ENCODE assay signal across 8 cellular contexts in genomic region chr19:1274081-1274851, GRCh38. TPM values are rescaled to one million over a fixed set of nuclear protein-coding genes. Genes with fewer than 3 reads are reported as not detected.
DNase-seq lines count a peak whose midpoint lies in the region; ATAC-seq, FAIRE-seq and TF ChIP-seq lines count a peak whose summit lies in the region.

No MANE protein-coding gene starts in this region.

- dilution Hi-C loops in endothelial cell of umbilical vein (cut with MboI; ENCODE audit: extremely low pct_ligation_motif_present, low sequenced_read_pairs), result no loop called here

- H2AFZ ChIP-seq in endothelial cell of umbilical vein (ENCODE audit: low read depth, low read length), result no peak overlapping the region

- H3K4me2 ChIP-seq in endothelial cell of umbilical vein (ENCODE audit: insufficient read depth, low read length), result peak overlapping the region; percentile 40

- H3K27ac Mint-ChIP-seq in Caco-2 (ENCODE audit: unreplicated experiment), result peak overlapping the region; percentile 91

- H3K4me1 Mint-ChIP-seq in Caco-2 (ENCODE audit: low read depth, unreplicated experiment), result peaks cover 13% of the 10 kb centered on the region

- H3K4me3 Mint-ChIP-seq in Caco-2 (ENCODE audit: unreplicated experiment), result peak overlapping the region; percentile 83

- H3K27me3 ChIP-seq in Caco-2 (replicated peaks; ENCODE audit: control insufficient read depth, insufficient read depth, low read length) (no peaks in the 10 kb centered on the region), NT2/D1 (ENCODE audit: insufficient read depth, insufficient read length) (no peaks in the 10 kb centered on the region), endothelial cell of umbilical vein (ENCODE audit: control insufficient read depth in 2 of 2, insufficient read depth in 2 of 2, low read length in 2 of 2) (no peaks in the 10 kb centered on the region), pancreas (no peaks in the 10 kb centered on the region)

- peaks cover 84% of the 10 kb centered on the region for H3K36me3 Mint-ChIP-seq in Caco-2 (ENCODE audit: insufficient read depth, unreplicated experiment)

- BruUV-seq in Caco-2 (replicated peaks; lab: Mats Ljungman, UMichigan) (no TSS peak), endothelial cell of umbilical vein (replicated peaks; lab: Mats Ljungman, UMichigan) (TSS peak; percentile 14)

- 82% methylated on average over 44 to 46 of the region's 46 CpGs for WGBS in pancreas, 2 donors

- no peaks in the 10 kb centered on the region for H3K27me3 Mint-ChIP-seq in Caco-2 (ENCODE audit: insufficient read depth, unreplicated experiment)

- H4K20me1 ChIP-seq in endothelial cell of umbilical vein (replicated peaks; ENCODE audit: control insufficient read depth, extremely low read depth, insufficient read depth, low read length), result no peaks in the 10 kb centered on the region

- no peaks in the 10 kb centered on the region for H3K9me1 ChIP-seq in endothelial cell of umbilical vein (replicated peaks; ENCODE audit: control insufficient read depth, extremely low read depth, insufficient read depth, low read length)

- TF ChIP-seq POLR2A in endothelial cell of umbilical vein (IDR thresholded peaks at IDR 0.05; ENCODE audit: low read depth, low read length), result no peak

- peaks cover 4% of the 10 kb centered on the region; the same call in 1 of the 2 replicates for H3K36me3 ChIP-seq in Caco-2 (ENCODE audit: control insufficient read depth, insufficient read depth, low read length)
- peaks cover 83% of the 10 kb centered on the region for H3K36me3 ChIP-seq in NT2/D1 (ENCODE audit: insufficient read depth, insufficient read length, low read length)
- H3K36me3 ChIP-seq in endothelial cell of umbilical vein (ENCODE audit: control insufficient read depth in 2 of 2, extremely low read depth in 1 of 2, insufficient read depth in 2 of 2, low read length in 2 of 2), result peaks cover 23 to 39% of the 10 kb centered on the region in 2 experiments
- peaks cover 5 to 40% (median 34%) of the 10 kb centered on the region in 3 donors for H3K36me3 ChIP-seq in pancreas

- peaks cover 48% of the 10 kb centered on the region for H3K79me2 ChIP-seq in endothelial cell of umbilical vein (ENCODE audit: control insufficient read depth, insufficient read depth, low read length)

- H3K9me3 Mint-ChIP-seq in Caco-2 (ENCODE audit: unreplicated experiment), result no peaks in the 10 kb centered on the region

- ATAC-seq in pancreas (no peak), HG02870 (IDR thresholded peaks at IDR 0.05; ENCODE audit: unreplicated experiment) (no peak), GM21786 (IDR thresholded peaks at IDR 0.05; ENCODE audit: unreplicated experiment) (no peak), GM19455 (IDR thresholded peaks at IDR 0.05; ENCODE audit: unreplicated experiment) (no peak)

- H3K9me3 ChIP-seq in Caco-2 (no peaks in the 10 kb centered on the region), NT2/D1 (ENCODE audit: insufficient read depth, low read length) (no peaks in the 10 kb centered on the region), endothelial cell of umbilical vein (replicated peaks; ENCODE audit: control insufficient read depth, insufficient read depth, low read length) (no peaks in the 10 kb centered on the region), pancreas (no peaks in the 10 kb centered on the region)

- TF ChIP-seq CTCF in Caco-2 (IDR thresholded peaks at IDR 0.05; ENCODE audit: insufficient read depth in 1 of 2, low read depth in 1 of 2, low read length in 1 of 2, severe bottlenecking in 1 of 2, unreplicated experiment in 1 of 2) (no peak), endothelial cell of umbilical vein (IDR thresholded peaks at IDR 0.05; ENCODE audit: extremely low read depth in 1 of 2, insufficient read depth in 1 of 2, low read depth in 1 of 2, low read length in 2 of 2) (no peak), pancreas (IDR thresholded peaks at IDR 0.05) (no peak)

- H3K4me3 ChIP-seq in Caco-2 (ENCODE audit: low read depth, low read length), result no peak overlapping the region
- peak overlapping the region; percentile 97 for H3K4me3 ChIP-seq in NT2/D1 (ENCODE audit: insufficient read length, low read depth)
- H3K4me3 ChIP-seq in endothelial cell of umbilical vein (replicated peaks in 1 of 3; ENCODE audit: insufficient read depth in 1 of 3, low read depth in 1 of 3, low read length in 3 of 3), result peak overlapping the region in 2 of 3 experiments; percentile 10 to 78
- peak overlapping the region in 2 of 4 donors; percentile 65 to 67 for H3K4me3 ChIP-seq in pancreas

- H3K27ac ChIP-seq in endothelial cell of umbilical vein (ENCODE audit: insufficient read depth, low read depth, low read length) (peak overlapping the region; percentile 95), pancreas (peak overlapping the region in 3 of 4 donors; percentile 97 to 99 (median 98))

- H3K4me1 ChIP-seq in Caco-2 (peaks cover 27% of the 10 kb centered on the region), NT2/D1 (ENCODE audit: insufficient read depth, insufficient read length) (peaks cover 32% of the 10 kb centered on the region), endothelial cell of umbilical vein (ENCODE audit: control insufficient read depth, extremely low read depth, insufficient read depth, low read length) (peaks cover 37% of the 10 kb centered on the region), pancreas (peaks cover 33 to 40% (median 39%) of the 10 kb centered on the region in 3 donors)

- POLR2A ChIA-PET in Caco-2 (lab: Charles Lee) (interaction anchor here (0.7 kb wide), 1 partner anchor 90 kb away, joined by 3 read pairs; no protein-coding TSS in a partner anchor), endothelial cell of umbilical vein (lab: Charles Lee) (interaction anchor here (0.6 kb wide), 1 partner anchor 22 kb away, joined by 5 read pairs; no protein-coding TSS in a partner anchor)

- CTCF ChIA-PET in Caco-2 (lab: Charles Lee) (interaction anchor here (0.5 to 1.4 kb wide), 3 partner anchors 16 to 71 kb away, joined by 3 to 11 read pairs (median 3); no protein-coding TSS in a partner anchor), endothelial cell of umbilical vein (lab: Charles Lee) (interaction anchor here (3.9 kb wide), 1 partner anchor 30 kb away, joined by 42 read pairs; no protein-coding TSS in a partner anchor)

- H3K9ac ChIP-seq in NT2/D1 (ENCODE audit: insufficient read length, low read depth), result peak overlapping the region; percentile 99
- peak overlapping the region; percentile 93 for H3K9ac ChIP-seq in endothelial cell of umbilical vein (replicated peaks; ENCODE audit: extremely low read depth, insufficient read depth, low read length)

- DNase-seq in Caco-2 (no peak), NT2/D1 (ENCODE audit: low read depth, low spot score) (no peak), endothelial cell of umbilical vein (ENCODE audit: low read depth, low spot score) (no peak), pancreas (peak in 3 of 6 donors; percentile 52 to 73 (median 58)), DMS114 treated with DMSO at 0.1 percent for 48 hours (lab: John Stamatoyannopoulos, UW; ENCODE audit: unreplicated experiment) (no peak)

- intact Hi-C loops in Caco-2 (cut with micrococcal nuclease; ENCODE audit: unreplicated experiment) (no loop called here), endothelial cell of umbilical vein (cut with micrococcal nuclease) (no loop called here), pancreas (cut with DNase I) (no loop called here)

- FAIRE-seq in endothelial cell of umbilical vein (lab: Jason Lieb, UNC), result no peak
- FAIRE-seq in pancreas (lab: Jason Lieb, UNC), result no peak

RNA-seq across cellular contexts. Expression of gene FAM174C, which starts 1.1 kb away (rescaled TPM):
- total RNA-seq in Caco-2 (2022), result 51.0 and 56.3 TPM in 2 replicates
- total RNA-seq in endothelial cell of umbilical vein, result 46.7 and 47.5 TPM in 2 replicates
- 83.9 and 127 TPM in 2 replicates for polyA plus RNA-seq in endothelial cell of umbilical vein
- 45.5 and 62.4 TPM in 2 replicates for polyA plus RNA-seq in endothelial cell of umbilical vein (2011; cell fraction: cytosol; rRNA removed)
- polyA plus RNA-seq in endothelial cell of umbilical vein (2011; cell fraction: nucleus; rRNA removed), result 22.4 and 27.0 TPM in 2 replicates
- polyA plus RNA-seq in endothelial cell of umbilical vein (2012), result 36.7 and 43.6 TPM in 2 replicates
- polyA minus RNA-seq in endothelial cell of umbilical vein, result 10.6 and 15.2 TPM in 2 replicates
- polyA minus RNA-seq in endothelial cell of umbilical vein (2011; cell fraction: cytosol; rRNA and poly(A)+ RNA removed), result 70.9 TPM
- 5.8 and 8.0 TPM in 2 replicates for polyA minus RNA-seq in endothelial cell of umbilical vein (2011; cell fraction: nucleus; rRNA and poly(A)+ RNA removed)
- total RNA-seq in pancreas, result 10 to 100 TPM; 16.1 to 26.1 (median 22.9) TPM
- polyA plus RNA-seq in pancreas, result 10 to 100 TPM; 69.8 to 83.4 TPM

RNA-seq across cellular contexts. Expression of gene CIRBP, which starts 5.1 kb away (rescaled TPM):
- 289 and 331 TPM in 2 replicates for total RNA-seq in Caco-2 (2022)
- 225 and 229 TPM in 2 replicates for total RNA-seq in endothelial cell of umbilical vein
- polyA plus RNA-seq in endothelial cell of umbilical vein, result 267 and 439 TPM in 2 replicates
- polyA plus RNA-seq in endothelial cell of umbilical vein (2011; cell fraction: cytosol; rRNA removed), result 345 and 381 TPM in 2 replicates
- 851 and 1,301 TPM in 2 replicates for polyA plus RNA-seq in endothelial cell of umbilical vein (2011; cell fraction: nucleus; rRNA removed)
- 199 and 231 TPM in 2 replicates for polyA plus RNA-seq in endothelial cell of umbilical vein (2012)
- polyA minus RNA-seq in endothelial cell of umbilical vein, result 136 and 186 TPM in 2 replicates
- polyA minus RNA-seq in endothelial cell of umbilical vein (2011; cell fraction: cytosol; rRNA and poly(A)+ RNA removed), result 43.9 TPM
- polyA minus RNA-seq in endothelial cell of umbilical vein (2011; cell fraction: nucleus; rRNA and poly(A)+ RNA removed), result 105 and 121 TPM in 2 replicates
- 100 to 1,000 TPM; 232 to 607 (median 483) TPM for total RNA-seq in pancreas
- polyA plus RNA-seq in pancreas, result 1,000 to 10,000 TPM in 1 of 2 donors, 100 to 1,000 TPM in 1; 802 to 1,009 TPM

RNA-seq across cellular contexts. Expression of gene EFNA2, which starts 11.4 kb away (rescaled TPM):
- total RNA-seq in Caco-2 (2022) (18.6 and 20.6 TPM in 2 replicates), endothelial cell of umbilical vein (1.1 and 2.5 TPM in 2 replicates), pancreas (under 1 TPM in 2 of 6 donors, not detected in 4; 0.22 to 0.94 TPM)
- polyA plus RNA-seq in endothelial cell of umbilical vein (0.52 and 0.99 TPM in 2 replicates), pancreas (not detected)
- 0.31 and 0.58 TPM in 2 replicates for polyA plus RNA-seq in endothelial cell of umbilical vein (2011; cell fraction: cytosol; rRNA removed)
- polyA plus RNA-seq in endothelial cell of umbilical vein (2011; cell fraction: nucleus; rRNA removed), result 0.36 and 0.42 TPM in 2 replicates
- 0.44 and 1.2 TPM in 2 replicates for polyA plus RNA-seq in endothelial cell of umbilical vein (2012)
- polyA minus RNA-seq in endothelial cell of umbilical vein, result not detected in 2 replicates
- 2.5 TPM for polyA minus RNA-seq in endothelial cell of umbilical vein (2011; cell fraction: cytosol; rRNA and poly(A)+ RNA removed)
- not detected in 2 replicates for polyA minus RNA-seq in endothelial cell of umbilical vein (2011; cell fraction: nucleus; rRNA and poly(A)+ RNA removed)

RNA-seq across cellular contexts. Expression of gene MIDN, which starts 25.9 kb away (rescaled TPM):
- total RNA-seq in Caco-2 (2022) (125 and 128 TPM in 2 replicates), endothelial cell of umbilical vein (85.9 and 107 TPM in 2 replicates), pancreas (10 to 100 TPM; 32.1 to 78.0 (median 49.1) TPM)
- polyA plus RNA-seq in endothelial cell of umbilical vein (20.0 and 23.6 TPM in 2 replicates), pancreas (10 to 100 TPM; 36.6 to 49.1 TPM)
- polyA plus RNA-seq in endothelial cell of umbilical vein (2011; cell fraction: cytosol; rRNA removed), result 8.3 and 13.6 TPM in 2 replicates
- 26.3 and 27.8 TPM in 2 replicates for polyA plus RNA-seq in endothelial cell of umbilical vein (2011; cell fraction: nucleus; rRNA removed)
- 16.1 and 27.1 TPM in 2 replicates for polyA plus RNA-seq in endothelial cell of umbilical vein (2012)
- polyA minus RNA-seq in endothelial cell of umbilical vein, result 13.6 and 16.8 TPM in 2 replicates
- 34.1 TPM for polyA minus RNA-seq in endothelial cell of umbilical vein (2011; cell fraction: cytosol; rRNA and poly(A)+ RNA removed)
- polyA minus RNA-seq in endothelial cell of umbilical vein (2011; cell fraction: nucleus; rRNA and poly(A)+ RNA removed), result 10.2 and 42.0 TPM in 2 replicates

RNA-seq across cellular contexts. Expression of gene ATP5F1D, which starts 32.7 kb away (rescaled TPM):
- total RNA-seq in Caco-2 (2022) (126 and 140 TPM in 2 replicates), endothelial cell of umbilical vein (190 and 192 TPM in 2 replicates), pancreas (100 to 1,000 TPM in 5 of 6 donors, 10 to 100 TPM in 1; 97.3 to 192 (median 149) TPM)
- polyA plus RNA-seq in endothelial cell of umbilical vein (167 and 236 TPM in 2 replicates), pancreas (100 to 1,000 TPM; 173 to 515 TPM)
- polyA plus RNA-seq in endothelial cell of umbilical vein (2011; cell fraction: cytosol; rRNA removed), result 55.6 and 104 TPM in 2 replicates
- 31.6 and 37.8 TPM in 2 replicates for polyA plus RNA-seq in endothelial cell of umbilical vein (2011; cell fraction: nucleus; rRNA removed)
- polyA plus RNA-seq in endothelial cell of umbilical vein (2012), result 93.2 and 184 TPM in 2 replicates
- 27.5 and 56.7 TPM in 2 replicates for polyA minus RNA-seq in endothelial cell of umbilical vein
- 231 TPM for polyA minus RNA-seq in endothelial cell of umbilical vein (2011; cell fraction: cytosol; rRNA and poly(A)+ RNA removed)
- 9.3 and 13.8 TPM in 2 replicates for polyA minus RNA-seq in endothelial cell of umbilical vein (2011; cell fraction: nucleus; rRNA and poly(A)+ RNA removed)
